8 cellular contexts compared by ENCODE assay signal in the genomic region with DNA sequence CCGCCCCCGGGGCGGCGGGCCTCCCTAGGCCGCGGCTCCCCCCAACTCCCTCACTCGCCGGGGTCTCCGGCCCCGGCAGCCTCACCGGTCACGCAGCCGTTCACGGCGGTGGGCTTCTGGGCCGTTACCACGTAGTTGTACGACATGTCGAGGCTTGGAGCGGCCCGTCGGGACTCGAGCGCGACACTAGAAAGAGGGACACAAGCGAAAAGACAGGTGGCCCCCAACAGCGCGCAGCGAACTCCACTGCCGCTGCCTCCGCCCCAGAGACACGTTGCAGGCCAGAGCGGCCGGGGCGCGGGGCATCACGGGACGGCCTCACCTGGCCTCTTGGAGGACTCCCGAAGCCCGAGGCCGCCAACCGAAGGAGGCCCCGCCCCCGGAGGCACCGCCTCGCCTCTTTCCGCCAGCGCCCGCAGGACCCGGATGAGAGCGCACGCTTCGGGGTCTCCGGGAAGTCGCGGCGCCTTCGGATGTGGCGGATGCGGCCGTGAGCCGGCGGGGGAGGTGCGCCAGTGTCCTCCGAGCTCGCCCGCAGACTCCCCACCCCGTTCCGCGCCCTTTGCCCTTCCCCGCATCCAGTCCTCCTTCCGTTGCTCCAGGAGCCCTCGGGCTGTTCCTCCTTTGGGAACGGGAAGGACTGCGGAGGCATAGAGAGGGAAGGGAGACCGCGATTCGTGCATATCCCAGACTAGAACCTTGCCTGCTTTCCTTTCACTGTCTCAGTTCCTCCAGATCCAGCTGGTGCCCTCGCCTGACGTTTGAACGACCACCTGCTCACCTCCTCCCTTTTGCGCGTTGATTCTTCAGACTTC. TPM values are rescaled to one million over a fixed set of nuclear protein-coding genes. Genes with fewer than 3 reads are reported as not detected.
DNase-seq lines count a peak whose midpoint lies in the region; ATAC-seq, FAIRE-seq and TF ChIP-seq lines count a peak whose summit lies in the region.

A gene (minus strand): TSS at position 283 of the 815 bp plus-strand sequence. CDS start 137 bp downstream, at position 146.
A gene with protein sequence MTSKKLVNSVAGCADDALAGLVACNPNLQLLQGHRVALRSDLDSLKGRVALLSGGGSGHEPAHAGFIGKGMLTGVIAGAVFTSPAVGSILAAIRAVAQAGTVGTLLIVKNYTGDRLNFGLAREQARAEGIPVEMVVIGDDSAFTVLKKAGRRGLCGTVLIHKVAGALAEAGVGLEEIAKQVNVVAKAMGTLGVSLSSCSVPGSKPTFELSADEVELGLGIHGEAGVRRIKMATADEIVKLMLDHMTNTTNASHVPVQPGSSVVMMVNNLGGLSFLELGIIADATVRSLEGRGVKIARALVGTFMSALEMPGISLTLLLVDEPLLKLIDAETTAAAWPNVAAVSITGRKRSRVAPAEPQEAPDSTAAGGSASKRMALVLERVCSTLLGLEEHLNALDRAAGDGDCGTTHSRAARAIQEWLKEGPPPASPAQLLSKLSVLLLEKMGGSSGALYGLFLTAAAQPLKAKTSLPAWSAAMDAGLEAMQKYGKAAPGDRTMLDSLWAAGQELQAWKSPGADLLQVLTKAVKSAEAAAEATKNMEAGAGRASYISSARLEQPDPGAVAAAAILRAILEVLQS (plus strand): TSS at position 406 of the 815 bp plus-strand sequence. CDS start 1,501 bp downstream, outside the sequence.

- H3K4me3 Mint-ChIP-seq in T-helper 2 cell treated with Interferon-gamma antibody and Interleukin-4, amounts not matched to agents 5 μg/mL and 100 μg/mL, for 36 hours: peak within 1 kb of the TSS; percentile 93

- H3K4me1 ChIP-seq in ascending aorta (peaks cover 0 to 20% of the 10 kb centered on the region in 2 donors), right cardiac atrium (ENCODE audit: control insufficient read depth, insufficient read depth, low read length) (peaks cover 4% of the 10 kb centered on the region)

- no peaks in the 10 kb centered on the region for H3K9me3 Mint-ChIP-seq in T-helper 2 cell treated with Interferon-gamma antibody and Interleukin-4, amounts not matched to agents 5 μg/mL and 100 μg/mL, for 36 hours

- H3K27ac Mint-ChIP-seq in T-helper 2 cell treated with Interferon-gamma antibody and Interleukin-4, amounts not matched to agents 5 μg/mL and 100 μg/mL, for 36 hours: peak within 1 kb of the TSS; percentile 96

- intact Hi-C loops in ascending aorta (cut with DNase I) (loop anchor here (2.0 kb wide), 1 partner anchor 96 kb away; a partner anchor contains a TSS), right cardiac atrium (cut with DNase I) (no loop called here)

- peaks cover 3 to 18% of the 10 kb centered on the region in 2 donors for H3K36me3 ChIP-seq in ascending aorta

- peaks cover 32% of the 10 kb centered on the region for H3K36me3 Mint-ChIP-seq in T-helper 2 cell treated with Interferon-gamma antibody and Interleukin-4, amounts not matched to agents 5 μg/mL and 100 μg/mL, for 36 hours (ENCODE audit: low read depth)

- H3K9me3 ChIP-seq in ascending aorta: no peaks in the 10 kb centered on the region
- H3K9me3 ChIP-seq in right cardiac atrium (ENCODE audit: control insufficient read depth, low read length): no peaks in the 10 kb centered on the region

- DNase-seq in NCI-H2029 (lab: John Stamatoyannopoulos, UW): peak; percentile 93
- peak; percentile 99 for DNase-seq in T-helper 2 cell treated with Interferon-gamma antibody and Interleukin-4, amounts not matched to agents 5 μg/mL and 100 μg/mL, for 36 hours (ENCODE audit: low spot score)
- DNase-seq in ascending aorta (ENCODE audit: low spot score in 2 of 2): peak; percentile 72 to 97
- DNase-seq in right cardiac atrium: peak; percentile 96 to 99 (median 98)
- DNase-seq in pulmonary artery endothelial cell (ENCODE audit: low read depth, low spot score): peak; percentile 62
- DNase-seq in urothelium cell line (ENCODE audit: low spot score): peak; percentile 99

- H3K27me3 Mint-ChIP-seq in T-helper 2 cell treated with Interferon-gamma antibody and Interleukin-4, amounts not matched to agents 5 μg/mL and 100 μg/mL, for 36 hours (ENCODE audit: low read depth): no peaks in the 10 kb centered on the region

- ATAC-seq in GM18505 (IDR thresholded peaks at IDR 0.05; ENCODE audit: unreplicated experiment) (peak; percentile 89), HG02973 (IDR thresholded peaks at IDR 0.05; ENCODE audit: unreplicated experiment) (peak; percentile 82), right cardiac atrium (peak; percentile 97)

- FAIRE-seq in urothelium cell line (lab: Jason Lieb, UNC): no peak

- TF ChIP-seq POLR2A in GM18505 (IDR thresholded peaks at IDR 0.05; ENCODE audit: borderline replicate concordance, extremely low read depth, insufficient read depth, insufficient read length): peak; percentile 93

- H3K4me1 Mint-ChIP-seq in T-helper 2 cell treated with Interferon-gamma antibody and Interleukin-4, amounts not matched to agents 5 μg/mL and 100 μg/mL, for 36 hours (ENCODE audit: low read depth): peaks cover 42% of the 10 kb centered on the region

- H3K27me3 ChIP-seq in ascending aorta (no peaks in the 10 kb centered on the region), right cardiac atrium (ENCODE audit: control insufficient read depth, insufficient read depth) (no peaks in the 10 kb centered on the region)

- peak within 1 kb of the TSS; percentile 92 to 93 for H3K27ac ChIP-seq in ascending aorta
- peak within 1 kb of the TSS; percentile 95 for H3K27ac ChIP-seq in right cardiac atrium (ENCODE audit: low read length)

- TF ChIP-seq CTCF in ascending aorta (IDR thresholded peaks at IDR 0.05): no peak

- under 1% methylated on average over 82 of the region's 83 CpGs for WGBS in right cardiac atrium

- H3K4me3 ChIP-seq in ascending aorta (peak within 1 kb of the TSS; percentile 97 to 98), right cardiac atrium (ENCODE audit: low read length) (peak within 1 kb of the TSS; percentile 97)

RNA-seq across cellular contexts. Expression of the first gene that starts in this region (rescaled TPM):
- total RNA-seq in ascending aorta: 130 TPM
- 100 to 1,000 TPM; 126 to 132 (median 130) TPM for total RNA-seq in right cardiac atrium
- polyA plus RNA-seq in right cardiac atrium: 103 TPM
- 383 and 419 TPM in 2 replicates for total RNA-seq in pulmonary artery endothelial cell

RNA-seq across cellular contexts. Expression of the second gene that starts in this region (rescaled TPM):
- 7.3 TPM for total RNA-seq in ascending aorta
- total RNA-seq in right cardiac atrium: 10 to 100 TPM; 12.7 to 19.0 (median 16.7) TPM
- 15.7 TPM for polyA plus RNA-seq in right cardiac atrium
- total RNA-seq in pulmonary artery endothelial cell: 13.6 and 20.4 TPM in 2 replicates

Comparison
In these comparisons a context has a peak if more than half of its experiments do, and no peak if none do; other contexts are left out.
1. Peak in every context shown above with its lines: DNase-seq, ATAC-seq, H3K4me3 ChIP-seq and H3K27ac ChIP-seq.